In genomic region chr16:89407282-89407924, GRCh38 we compare ENCODE assay signal across 13 cellular contexts.
DNase-seq lines count a peak whose midpoint lies in the region; ATAC-seq and TF ChIP-seq lines count a peak whose summit lies in the region.
"Had no signal": no experiment of that assay in that cellular context is flagged by ENCODE, and none has a peak within 500 bp of the region (broad histone marks: within the 10 kb centered on the region; RNA-seq: fewer than 3 reads in every experiment).

No MANE protein-coding gene starts in this region.

- no peaks in the 10 kb centered on the region for H3K27me3 ChIP-seq in WERI-Rb-1 (ENCODE audit: insufficient read depth, low read depth, severe bottlenecking)
- H3K27me3 ChIP-seq: ovary, uterus had no signal

- POLR2A ChIA-PET in HEK293 (lab: Yijun Ruan, JAX), result no interaction called here
- POLR2A ChIA-PET in activated CD8-positive, alpha-beta T cell treated with anti-CD3 and anti-CD28 coated beads, Interleukin-2, amount 10 ng/mL, durations not matched to agents 7 days and 5 days (lab: Charles Lee), result no interaction called here
- POLR2A ChIA-PET in GM10248 (lab: Yijun Ruan, JAX), result no interaction called here

- no peaks in the 10 kb centered on the region for H3K27me3 Mint-ChIP-seq in activated CD8-positive, alpha-beta T cell treated with anti-CD3 and anti-CD28 coated beads, Interleukin-2, amount 10 ng/mL, durations not matched to agents 7 days and 5 days (ENCODE audit: low read depth)
- no peaks in the 10 kb centered on the region for H3K27me3 Mint-ChIP-seq in memory B cell

- DNase-seq in CD1c-positive myeloid dendritic cell (ENCODE audit: extremely low spot score) (peak; percentile 28), memory B cell (ENCODE audit: low spot score in 2 of 2) (no peak), WERI-Rb-1 (no peak), GM13977 (ENCODE audit: low spot score) (no peak), GM10248 (ENCODE audit: extremely low spot score) (no peak)
- peak; percentile 63 for DNase-seq in activated CD8-positive, alpha-beta T cell treated with anti-CD3 and anti-CD28 coated beads, Interleukin-2, amount 10 ng/mL, durations not matched to agents 7 days and 5 days
- DNase-seq: DMS53, NCI-H1105, NCI-H748 treated with DMSO at 0.1 percent for 48 hours, ovary had no signal

- H3K4me1 Mint-ChIP-seq in activated CD8-positive, alpha-beta T cell treated with anti-CD3 and anti-CD28 coated beads, Interleukin-2, amount 10 ng/mL, durations not matched to agents 7 days and 5 days (ENCODE audit: low read depth), result peaks cover 88% of the 10 kb centered on the region
- H3K4me1 Mint-ChIP-seq in memory B cell, result peaks cover 64% of the 10 kb centered on the region

- ATAC-seq in activated CD8-positive, alpha-beta T cell treated with anti-CD3 and anti-CD28 coated beads, Interleukin-2, amount 10 ng/mL, durations not matched to agents 7 days and 5 days, result peak; percentile 27
- ATAC-seq in memory B cell (ENCODE audit: low read depth) (no peak), GM19351 (IDR thresholded peaks at IDR 0.05; ENCODE audit: unreplicated experiment) (no peak)

- no peak overlapping the region for H3K4me3 ChIP-seq in HEK293 (ENCODE audit: low read depth, low read length)
- no peak overlapping the region for H3K4me3 ChIP-seq in WERI-Rb-1 (ENCODE audit: low read depth, low read length)
- H3K4me3 ChIP-seq: ovary, uterus had no signal

- H3K9me3 Mint-ChIP-seq in activated CD8-positive, alpha-beta T cell treated with anti-CD3 and anti-CD28 coated beads, Interleukin-2, amount 10 ng/mL, durations not matched to agents 7 days and 5 days (ENCODE audit: insufficient read depth), result no peaks in the 10 kb centered on the region
- no peaks in the 10 kb centered on the region for H3K9me3 Mint-ChIP-seq in memory B cell

- H3K4me3 Mint-ChIP-seq in activated CD8-positive, alpha-beta T cell treated with anti-CD3 and anti-CD28 coated beads, Interleukin-2, amount 10 ng/mL, durations not matched to agents 7 days and 5 days, result peak overlapping the region; percentile 59
- H3K4me3 Mint-ChIP-seq in memory B cell, result no peak overlapping the region

- CTCF ChIA-PET in HEK293 (lab: Yijun Ruan, JAX), result no interaction called here
- CTCF ChIA-PET in activated CD8-positive, alpha-beta T cell treated with anti-CD3 and anti-CD28 coated beads, Interleukin-2, amount 10 ng/mL, durations not matched to agents 7 days and 5 days (lab: Charles Lee), result interaction anchor here (0.8 to 1.9 kb wide), 3 partner anchors 19 to 101 kb away, joined by 3 to 6 read pairs (median 3); partner anchors contain the start of gene SPG7
- CTCF ChIA-PET in GM10248 (lab: Yijun Ruan, JAX), result interaction anchor here (1.0 kb wide), 1 partner anchor 73 kb away, joined by 3 read pairs; no protein-coding TSS in a partner anchor

- H3K36me3 ChIP-seq in HEK293 (ENCODE audit: control insufficient read depth in 2 of 2, insufficient read depth in 1 of 2, low read length in 2 of 2) (no peaks in the 10 kb centered on the region), WERI-Rb-1 (no peaks in the 10 kb centered on the region)
- H3K36me3 ChIP-seq: ovary, uterus had no signal

- peak overlapping the region; percentile 80 for H3K27ac Mint-ChIP-seq in activated CD8-positive, alpha-beta T cell treated with anti-CD3 and anti-CD28 coated beads, Interleukin-2, amount 10 ng/mL, durations not matched to agents 7 days and 5 days
- H3K27ac Mint-ChIP-seq in memory B cell, result peak overlapping the region; percentile 60

- H3K9me3 ChIP-seq in HEK293 (ENCODE audit: control insufficient read depth, insufficient read depth, low read depth, low read length), result no peaks in the 10 kb centered on the region
- no peaks in the 10 kb centered on the region for H3K9me3 ChIP-seq in WERI-Rb-1 (ENCODE audit: severe bottlenecking)
- H3K9me3 ChIP-seq: ovary, uterus had no signal

- in situ Hi-C loops in GM13977 (cut with MboI; ENCODE audit: low pct_unique_long_range_greater_than_20kb, low sequenced_read_pairs, unreplicated experiment), result no loop called here

- H3K27ac ChIP-seq in HEK293 (ENCODE audit: extremely low read depth, low read depth, low read length) (no peak overlapping the region), WERI-Rb-1 (no peak overlapping the region)
- H3K27ac ChIP-seq: ovary, uterus had no signal

- H3K36me3 Mint-ChIP-seq in activated CD8-positive, alpha-beta T cell treated with anti-CD3 and anti-CD28 coated beads, Interleukin-2, amount 10 ng/mL, durations not matched to agents 7 days and 5 days (ENCODE audit: low read depth), result peaks cover 16% of the 10 kb centered on the region
- H3K36me3 Mint-ChIP-seq in memory B cell, result peaks cover 3% of the 10 kb centered on the region

- no peak for TF ChIP-seq CTCF in HEK293 (tag by site-specific recombination; IDR thresholded peaks at IDR 0.05)
- no peak for TF ChIP-seq CTCF in WERI-Rb-1 (IDR thresholded peaks at IDR 0.05; ENCODE audit: low read depth, low read length)
- TF ChIP-seq CTCF in GM13977 (IDR thresholded peaks at IDR 0.05; ENCODE audit: extremely low read depth, insufficient read depth, missing control alignments), result no peak
- TF ChIP-seq CTCF in GM10248 (IDR thresholded peaks at IDR 0.05; ENCODE audit: control extremely low read depth, extremely low read depth, low read depth, missing control alignments), result no peak

- H3K4me1 ChIP-seq in HEK293 (ENCODE audit: control insufficient read depth, insufficient read depth, low read length), result peaks cover 19% of the 10 kb centered on the region

TF ChIP-seq in HEK293, 187 proteins besides CTCF, POLR2A, EP300 and RAD21:
- TF ChIP-seq ZSCAN16 (tag by site-specific recombination; IDR thresholded peaks at IDR 0.05) (no peak), ZBTB17 (tag by site-specific recombination; IDR thresholded peaks at IDR 0.05) (peak; percentile 20; the same call in 1 of the 2 replicates), ZNF302 (tag by site-specific recombination; IDR thresholded peaks at IDR 0.05; ENCODE audit: low read depth) (no peak), ZNF600 (tag by site-specific recombination; IDR thresholded peaks at IDR 0.05) (0 out of 2 replicates have a peak, but pooled peaks have one; percentile 27)
TF ChIP-seq in HEK293: peak in this region for 2.

Comparison
In these comparisons a context has a peak if more than half of its experiments do, and no peak if none do; other contexts are left out.
1. DNase-seq: peak in CD1c-positive myeloid dendritic cell (single experiment) and activated CD8-positive, alpha-beta T cell treated with anti-CD3 and anti-CD28 coated beads, Interleukin-2, amount 10 ng/mL, durations not matched to agents 7 days and 5 days (single experiment); none in memory B cell (0 of 2), WERI-Rb-1 (single experiment), GM13977 (single experiment) and GM10248 (single experiment).